In genomic region chr9:128360826-128361225, GRCh38 we compare ENCODE assay signal across 1 cellular context.
TF ChIP-seq lines count a peak whose summit lies in the region.

No MANE protein-coding gene starts in this region.

TF ChIP-seq in HCT116, 20 proteins besides CTCF, POLR2A, EP300 and RAD21:
- no peak for TF ChIP-seq ATF3 (IDR thresholded peaks at IDR 0.05)
- TF ChIP-seq CEBPB (IDR thresholded peaks at IDR 0.05; ENCODE audit: low read depth), result no peak
- no peak for TF ChIP-seq ZNF274 (IDR thresholded peaks at IDR 0.05; ENCODE audit: low read depth, low read length)
- no peak for TF ChIP-seq FOSL1 (IDR thresholded peaks at IDR 0.05; ENCODE audit: low read depth)
- TF ChIP-seq EGR1 (IDR thresholded peaks at IDR 0.05; ENCODE audit: low read depth), result no peak
- TF ChIP-seq ZBTB33 (IDR thresholded peaks at IDR 0.05; ENCODE audit: extremely low read depth, insufficient replicate concordance, low read length), result no peak
- no peak for TF ChIP-seq CBX3 (IDR thresholded peaks at IDR 0.05; ENCODE audit: low read depth)
- TF ChIP-seq ZFX (IDR thresholded peaks at IDR 0.05), result no peak
- no peak for TF ChIP-seq EZH2phosphoT487 (IDR thresholded peaks at IDR 0.05; ENCODE audit: borderline replicate concordance)
- no peak for TF ChIP-seq SP1 (IDR thresholded peaks at IDR 0.05; ENCODE audit: low read depth)
- TF ChIP-seq TCF7L2 (IDR thresholded peaks at IDR 0.05; ENCODE audit: borderline replicate concordance, extremely low read depth, insufficient read depth, insufficient read length), result no peak
- no peak for TF ChIP-seq SRF (IDR thresholded peaks at IDR 0.05; ENCODE audit: low read depth)
- TF ChIP-seq SIN3A (IDR thresholded peaks at IDR 0.05; ENCODE audit: low read depth), result no peak
- no peak for TF ChIP-seq JUND (IDR thresholded peaks at IDR 0.05)
- no peak for TF ChIP-seq MAX (IDR thresholded peaks at IDR 0.05)
- TF ChIP-seq REST (IDR thresholded peaks at IDR 0.05; ENCODE audit: low read depth), result no peak
- TF ChIP-seq POLR2AphosphoS5 (IDR thresholded peaks at IDR 0.05; ENCODE audit: low read depth, low read length), result no peak
